15 cellular contexts compared by ENCODE assay signal in the genomic region with DNA sequence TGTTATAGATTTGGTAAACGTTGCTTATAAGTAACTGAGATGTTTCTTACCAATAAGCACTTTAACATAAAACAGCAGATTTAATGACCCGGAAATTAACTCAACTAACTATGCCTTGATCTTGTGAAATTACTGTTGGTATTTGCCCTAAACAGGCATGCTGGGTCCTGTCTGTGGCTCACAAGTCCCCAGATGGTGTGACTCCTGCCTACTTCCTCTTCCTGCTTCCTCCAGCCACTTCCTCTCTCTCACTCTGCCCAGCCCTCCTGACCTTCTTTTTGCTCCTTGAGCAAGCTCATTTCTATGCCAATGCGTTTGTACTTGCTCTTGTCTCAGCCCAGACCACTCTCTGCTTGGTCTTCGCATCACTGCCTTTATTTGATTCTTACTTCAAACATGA.
A peak's percentile ranks its signal among the peaks of the same experiment; 100 is the strongest.
DNase-seq lines count a peak whose midpoint lies in the region; ATAC-seq and TF ChIP-seq lines count a peak whose summit lies in the region.
"Had no signal": no experiment of that assay in that cellular context is flagged by ENCODE, and none has a peak within 500 bp of the region (broad histone marks: within the 10 kb centered on the region; RNA-seq: fewer than 3 reads in every experiment).

No MANE protein-coding gene starts in this region.

- in situ Hi-C loops in G401 (cut with HindIII; ENCODE audit: low sequenced_read_pairs) = no loop called here

- no peak for TF ChIP-seq CTCF in HFFc6 (IDR thresholded peaks at IDR 0.05)
- no peak for TF ChIP-seq CTCF in NB4 (IDR thresholded peaks at IDR 0.05; ENCODE audit: low read depth, low read length)
- TF ChIP-seq CTCF in mesothelial cell of epicardium (IDR thresholded peaks at IDR 0.05; ENCODE audit: unreplicated experiment) = no peak

- H3K4me3 ChIP-seq in NB4 (ENCODE audit: low read depth, low read length) = no peak overlapping the region
- H3K4me3 ChIP-seq: breast epithelium, left ventricle myocardium inferior had no signal

- intact Hi-C loops in activated T-helper 2 cell treated with anti-CD3 and anti-CD28 coated beads, Interferon-gamma antibody, Interleukin-2, Interleukin-4, amounts not matched to agents 10 μg/mL and 5 μg/mL and 100 μg/mL, durations not matched to agents 14 hours and 24 hours and 36 hours (cut with micrococcal nuclease) = no loop called here

- H3K4me3 Mint-ChIP-seq in HFFc6 (no peak overlapping the region), mesothelial cell of epicardium (no peak overlapping the region)
- H3K4me3 Mint-ChIP-seq in natural killer cell treated with Interleukin-12 subunit alpha and Interleukin-12 subunit beta and Interleukin-15 and Interleukin-18, amount 100 ng/mL, for 72 hours = peak overlapping the region; percentile 3
- H3K4me3 Mint-ChIP-seq in activated T-helper 2 cell treated with anti-CD3 and anti-CD28 coated beads, Interferon-gamma antibody, Interleukin-2, Interleukin-4, amounts not matched to agents 10 μg/mL and 5 μg/mL and 100 μg/mL, durations not matched to agents 14 hours and 24 hours and 36 hours (ENCODE audit: low read depth) = no peak overlapping the region
- H3K4me3 Mint-ChIP-seq: activated naive CD8-positive, alpha-beta T cell; nephron had no signal

- H3K36me3 Mint-ChIP-seq in HFFc6 (ENCODE audit: low read depth) = peaks cover 8% of the 10 kb centered on the region
- H3K36me3 Mint-ChIP-seq in natural killer cell treated with Interleukin-12 subunit alpha and Interleukin-12 subunit beta and Interleukin-15 and Interleukin-18, amount 100 ng/mL, for 72 hours = peaks cover 4% of the 10 kb centered on the region
- H3K36me3 Mint-ChIP-seq in activated T-helper 2 cell treated with anti-CD3 and anti-CD28 coated beads, Interferon-gamma antibody, Interleukin-2, Interleukin-4, amounts not matched to agents 10 μg/mL and 5 μg/mL and 100 μg/mL, durations not matched to agents 14 hours and 24 hours and 36 hours (ENCODE audit: low read depth) = no peaks in the 10 kb centered on the region
- peaks cover 3% of the 10 kb centered on the region for H3K36me3 Mint-ChIP-seq in mesothelial cell of epicardium
- H3K36me3 Mint-ChIP-seq: activated naive CD8-positive, alpha-beta T cell had no signal

- TF ChIP-seq POLR2A in NB4 (IDR thresholded peaks at IDR 0.05; ENCODE audit: extremely low read depth, insufficient read length) = no peak

- H3K27me3 Mint-ChIP-seq in HFFc6 (ENCODE audit: insufficient read depth) (no peaks in the 10 kb centered on the region), mesothelial cell of epicardium (ENCODE audit: low read depth) (no peaks in the 10 kb centered on the region)
- no peaks in the 10 kb centered on the region for H3K27me3 Mint-ChIP-seq in natural killer cell treated with Interleukin-12 subunit alpha and Interleukin-12 subunit beta and Interleukin-15 and Interleukin-18, amount 100 ng/mL, for 72 hours
- H3K27me3 Mint-ChIP-seq in activated T-helper 2 cell treated with anti-CD3 and anti-CD28 coated beads, Interferon-gamma antibody, Interleukin-2, Interleukin-4, amounts not matched to agents 10 μg/mL and 5 μg/mL and 100 μg/mL, durations not matched to agents 14 hours and 24 hours and 36 hours (ENCODE audit: low read depth) = no peaks in the 10 kb centered on the region

- H3K9me3 Mint-ChIP-seq in HFFc6 (peaks cover 11% of the 10 kb centered on the region), mesothelial cell of epicardium (peaks cover 11% of the 10 kb centered on the region)
- H3K9me3 Mint-ChIP-seq in natural killer cell treated with Interleukin-12 subunit alpha and Interleukin-12 subunit beta and Interleukin-15 and Interleukin-18, amount 100 ng/mL, for 72 hours = peaks cover 12% of the 10 kb centered on the region
- H3K9me3 Mint-ChIP-seq in activated T-helper 2 cell treated with anti-CD3 and anti-CD28 coated beads, Interferon-gamma antibody, Interleukin-2, Interleukin-4, amounts not matched to agents 10 μg/mL and 5 μg/mL and 100 μg/mL, durations not matched to agents 14 hours and 24 hours and 36 hours = peaks cover 4% of the 10 kb centered on the region

- DNase-seq in HFFc6 = no peak
- DNase-seq in NB4 (ENCODE audit: low read depth) = peak; percentile 15
- DNase-seq in dermis blood vessel endothelial cell = peak; percentile 28
- peak; percentile 64 for DNase-seq in natural killer cell treated with Interleukin-12 subunit alpha and Interleukin-12 subunit beta and Interleukin-15 and Interleukin-18, amount 100 ng/mL, for 72 hours (ENCODE audit: low spot score)
- DNase-seq in activated T-helper 2 cell treated with anti-CD3 and anti-CD28 coated beads, Interferon-gamma antibody, Interleukin-2, Interleukin-4, amounts not matched to agents 10 μg/mL and 5 μg/mL and 100 μg/mL, durations not matched to agents 14 hours and 24 hours and 36 hours (ENCODE audit: low spot score) = no peak
- DNase-seq in G401 (ENCODE audit: low spot score) = no peak
- no peak for DNase-seq in mesothelial cell of epicardium (ENCODE audit: low spot score in 2 of 2, unreplicated experiment in 2 of 2)
- DNase-seq: BE2C, KG1, left ventricle myocardium inferior, retina, RPMI8226 had no signal

- H3K4me1 Mint-ChIP-seq in HFFc6 (ENCODE audit: low read depth) (peaks cover 55% of the 10 kb centered on the region), mesothelial cell of epicardium (peaks cover 16% of the 10 kb centered on the region)
- H3K4me1 Mint-ChIP-seq in natural killer cell treated with Interleukin-12 subunit alpha and Interleukin-12 subunit beta and Interleukin-15 and Interleukin-18, amount 100 ng/mL, for 72 hours (ENCODE audit: low read depth in 2 of 2) = peaks cover 8 to 13% of the 10 kb centered on the region in 2 donors
- H3K4me1 Mint-ChIP-seq in activated T-helper 2 cell treated with anti-CD3 and anti-CD28 coated beads, Interferon-gamma antibody, Interleukin-2, Interleukin-4, amounts not matched to agents 10 μg/mL and 5 μg/mL and 100 μg/mL, durations not matched to agents 14 hours and 24 hours and 36 hours (ENCODE audit: low read depth) = no peaks in the 10 kb centered on the region
- H3K4me1 Mint-ChIP-seq: nephron had no signal

- peak in 1 of 2 donors; percentile 85 for ATAC-seq in natural killer cell treated with Interleukin-12 subunit alpha and Interleukin-12 subunit beta and Interleukin-15 and Interleukin-18, amount 100 ng/mL, for 72 hours

- H3K27ac Mint-ChIP-seq in HFFc6 = peak overlapping the region; percentile 62
- peak overlapping the region in 1 of 2 donors; percentile 63 for H3K27ac Mint-ChIP-seq in natural killer cell treated with Interleukin-12 subunit alpha and Interleukin-12 subunit beta and Interleukin-15 and Interleukin-18, amount 100 ng/mL, for 72 hours
- H3K27ac Mint-ChIP-seq in activated T-helper 2 cell treated with anti-CD3 and anti-CD28 coated beads, Interferon-gamma antibody, Interleukin-2, Interleukin-4, amounts not matched to agents 10 μg/mL and 5 μg/mL and 100 μg/mL, durations not matched to agents 14 hours and 24 hours and 36 hours = no peak overlapping the region
- no peak overlapping the region for H3K27ac Mint-ChIP-seq in mesothelial cell of epicardium
- H3K27ac Mint-ChIP-seq: activated naive CD8-positive, alpha-beta T cell; nephron had no signal

Comparison
In these comparisons a context has a peak if more than half of its experiments do, and no peak if none do; other contexts are left out.
1. DNase-seq: peak in NB4 (single experiment), dermis blood vessel endothelial cell (single experiment) and natural killer cell treated with Interleukin-12 subunit alpha and Interleukin-12 subunit beta and Interleukin-15 and Interleukin-18, amount 100 ng/mL, for 72 hours (single experiment); none in HFFc6 (single experiment), activated T-helper 2 cell treated with anti-CD3 and anti-CD28 coated beads, Interferon-gamma antibody, Interleukin-2, Interleukin-4, amounts not matched to agents 10 μg/mL and 5 μg/mL and 100 μg/mL, durations not matched to agents 14 hours and 24 hours and 36 hours (single experiment), G401 (single experiment) and mesothelial cell of epicardium (0 of 2).